In genomic region chr5:139341187-139341688, GRCh38 we compare ENCODE assay signal across 8 cellular contexts. TPM values are rescaled to one million over a fixed set of nuclear protein-coding genes. Genes with fewer than 3 reads are reported as not detected.
A peak's percentile ranks its signal among the peaks of the same experiment; 100 is the strongest.
DNase-seq lines count a peak whose midpoint lies in the region; ATAC-seq and TF ChIP-seq lines count a peak whose summit lies in the region.

No MANE protein-coding gene starts in this region.

- H3K27me3 Mint-ChIP-seq in activated B cell treated with CpG ODN at 0.5 μM for 24 hours: no peaks in the 10 kb centered on the region
- H3K27me3 Mint-ChIP-seq in stimulated activated naive CD8-positive, alpha-beta T cell treated with anti-CD3 and anti-CD28 coated beads, Interleukin-15, amount 100 ng/mL, for 72 hours: no peaks in the 10 kb centered on the region

- H3K4me1 Mint-ChIP-seq in activated B cell treated with CpG ODN at 0.5 μM for 24 hours: peaks cover 51% of the 10 kb centered on the region
- peaks cover 57% of the 10 kb centered on the region for H3K4me1 Mint-ChIP-seq in stimulated activated naive CD8-positive, alpha-beta T cell treated with anti-CD3 and anti-CD28 coated beads, Interleukin-15, amount 100 ng/mL, for 72 hours

- intact Hi-C loops in activated B cell treated with CpG ODN at 0.5 μM for 24 hours (cut with micrococcal nuclease): loop anchor here (1.0 to 2.0 kb wide), 8 partner anchors 48 to 766 kb away; partner anchors contain the start of genes HSPA9, MATR3, SIL1 and SPATA24

- CTCF ChIA-PET in activated B cell treated with CpG ODN at 0.5 μM for 24 hours (lab: Charles Lee): interaction anchor here (0.8 to 1.8 kb wide), 8 partner anchors 10 to 90 kb away, joined by 3 to 17 read pairs (median 4); no protein-coding TSS in a partner anchor

- no peak for TF ChIP-seq CTCF in activated B cell treated with CpG ODN at 0.5 μM for 24 hours (IDR thresholded peaks at IDR 0.05)
- TF ChIP-seq CTCF in GM10266 (IDR thresholded peaks at IDR 0.05; ENCODE audit: control insufficient read depth, insufficient read depth, low read depth, missing control alignments): no peak

- peak overlapping the region; percentile 0 for H3K4me3 ChIP-seq in iPS-11a (ENCODE audit: low read depth, low read length)

- POLR2A ChIA-PET in activated B cell treated with CpG ODN at 0.5 μM for 24 hours (lab: Charles Lee): interaction anchor here (0.6 to 3.8 kb wide), 24 partner anchors 9 to 798 kb away, joined by 3 to 112 read pairs (median 4); partner anchors contain the start of genes ETF1, HSPA9, MATR3 and MZB1

- no peak for DNase-seq in activated B cell treated with CpG ODN at 0.5 μM for 24 hours
- DNase-seq in stimulated activated naive CD8-positive, alpha-beta T cell treated with anti-CD3 and anti-CD28 coated beads, Interleukin-15, amount 100 ng/mL, for 72 hours: no peak
- no peak for DNase-seq in NCI-H1436 (lab: John Stamatoyannopoulos, UW)
- no peak for DNase-seq in GM10266 (ENCODE audit: extremely low spot score)
- DNase-seq in activated CD8-positive, alpha-beta memory T cell treated with anti-CD3 and anti-CD28 coated beads, Interleukin-2, amount 50 U/mL, for 4 hours: no peak

- no peaks in the 10 kb centered on the region for H3K9me3 Mint-ChIP-seq in activated B cell treated with CpG ODN at 0.5 μM for 24 hours
- H3K9me3 Mint-ChIP-seq in stimulated activated naive CD8-positive, alpha-beta T cell treated with anti-CD3 and anti-CD28 coated beads, Interleukin-15, amount 100 ng/mL, for 72 hours: no peaks in the 10 kb centered on the region

- H3K27ac Mint-ChIP-seq in activated B cell treated with CpG ODN at 0.5 μM for 24 hours: peak overlapping the region; percentile 95
- H3K27ac Mint-ChIP-seq in stimulated activated naive CD8-positive, alpha-beta T cell treated with anti-CD3 and anti-CD28 coated beads, Interleukin-15, amount 100 ng/mL, for 72 hours: peak overlapping the region; percentile 99

- peak overlapping the region; percentile 96 for H3K4me3 Mint-ChIP-seq in activated B cell treated with CpG ODN at 0.5 μM for 24 hours
- peak overlapping the region; percentile 94 to 99 for H3K4me3 Mint-ChIP-seq in stimulated activated naive CD8-positive, alpha-beta T cell treated with anti-CD3 and anti-CD28 coated beads, Interleukin-15, amount 100 ng/mL, for 72 hours

- ATAC-seq in HG02571 (IDR thresholded peaks at IDR 0.05; ENCODE audit: unreplicated experiment) (peak; percentile 15), activated B cell treated with CpG ODN at 0.5 μM for 24 hours (ENCODE audit: low read depth) (no peak), GM21737 (IDR thresholded peaks at IDR 0.05; ENCODE audit: unreplicated experiment) (no peak)
- peak; percentile 41 for ATAC-seq in stimulated activated naive CD8-positive, alpha-beta T cell treated with anti-CD3 and anti-CD28 coated beads, Interleukin-15, amount 100 ng/mL, for 72 hours

- peaks cover 27% of the 10 kb centered on the region for H3K36me3 Mint-ChIP-seq in activated B cell treated with CpG ODN at 0.5 μM for 24 hours (ENCODE audit: low read depth)

RNA-seq across cellular contexts. Expression of gene PAIP2, which starts 0.4 kb away (rescaled TPM):
- 79.7 and 80.8 TPM in 2 replicates for total RNA-seq in activated B cell treated with CpG ODN at 0.5 μM for 24 hours

RNA-seq across cellular contexts. Expression of gene SLC23A1, which starts 41.9 kb away (rescaled TPM):
- 1.4 and 1.8 TPM in 2 replicates for total RNA-seq in activated B cell treated with CpG ODN at 0.5 μM for 24 hours

RNA-seq across cellular contexts. Expression of gene MATR3, which starts 47.7 kb away (rescaled TPM):
- 242 and 294 TPM in 2 replicates for total RNA-seq in activated B cell treated with CpG ODN at 0.5 μM for 24 hours

RNA-seq across cellular contexts. Expression of gene MZB1, which starts 48.5 kb away (rescaled TPM):
- 47.1 and 50.5 TPM in 2 replicates for total RNA-seq in activated B cell treated with CpG ODN at 0.5 μM for 24 hours

RNA-seq across cellular contexts. Expression of gene PROB1, which starts 53.7 kb away (rescaled TPM):
- 3.5 and 3.6 TPM in 2 replicates for total RNA-seq in activated B cell treated with CpG ODN at 0.5 μM for 24 hours

Comparison
In these comparisons a context has a peak if more than half of its experiments do, and no peak if none do; other contexts are left out.
1. ATAC-seq: peak in HG02571 (single experiment) and stimulated activated naive CD8-positive, alpha-beta T cell treated with anti-CD3 and anti-CD28 coated beads, Interleukin-15, amount 100 ng/mL, for 72 hours (single experiment); none in activated B cell treated with CpG ODN at 0.5 μM for 24 hours (single experiment) and GM21737 (single experiment).